ENCODE assay signal across 1 cellular context in genomic region chr5:149452007-149452664, GRCh38.
A peak's percentile ranks its signal among the peaks of the same experiment; 100 is the strongest.
TF ChIP-seq lines count a peak whose summit lies in the region.

No MANE protein-coding gene starts in this region.

TF ChIP-seq in K562, 482 proteins besides CTCF, POLR2A, EP300 and RAD21 (continued from another document and continues in another):
- TF ChIP-seq RFX1 (IDR thresholded peaks at IDR 0.05) (no peak), EZH2 (IDR thresholded peaks at IDR 0.05; ENCODE audit: borderline replicate concordance, low read depth, low read length) (no peak), ETV5 (CRISPR knock-in tag; IDR thresholded peaks at IDR 0.05; ENCODE audit: low read depth) (peak; percentile 93), ZNF124 (CRISPR knock-in tag; IDR thresholded peaks at IDR 0.05) (no peak), ESRRA (IDR thresholded peaks at IDR 0.05; ENCODE audit: borderline replicate concordance, low read depth) (peak; percentile 88), NCOA1 (IDR thresholded peaks at IDR 0.05; ENCODE audit: low read depth) (peak; percentile 76), ZNF143 (CRISPR knock-in tag; IDR thresholded peaks at IDR 0.05) (no peak), ZFP1 (CRISPR knock-in tag; IDR thresholded peaks at IDR 0.05) (no peak), LCOR (CRISPR knock-in tag; IDR thresholded peaks at IDR 0.05) (peak; percentile 61), ZFX (CRISPR knock-in tag; IDR thresholded peaks at IDR 0.05) (peak; percentile 77), ZNF644 (tag; IDR thresholded peaks at IDR 0.05; ENCODE audit: low read depth) (0 out of 2 replicates have a peak, but pooled peaks have one; percentile 17), SMARCA5 (IDR thresholded peaks at IDR 0.05) (peak; percentile 99), SPI1 (IDR thresholded peaks at IDR 0.05; ENCODE audit: borderline replicate concordance, low read depth, low read length) (peak; percentile 73; the same call in 1 of the 2 replicates), ARHGAP35 (IDR thresholded peaks at IDR 0.05; ENCODE audit: partially characterized antibody) (no peak), PHB2 (IDR thresholded peaks at IDR 0.05; ENCODE audit: low read depth) (no peak), TCF7L2 (IDR thresholded peaks at IDR 0.05; ENCODE audit: low read depth, low read length) (no peak), MYNN (IDR thresholded peaks at IDR 0.05) (no peak), MYNN (CRISPR knock-in tag; IDR thresholded peaks at IDR 0.05) (no peak), ZC3H8 (IDR thresholded peaks at IDR 0.05) (no peak), ZNF431 (CRISPR knock-in tag; IDR thresholded peaks at IDR 0.05) (no peak), PCBP1 (IDR thresholded peaks at IDR 0.05; ENCODE audit: low read depth, low read length, poor library complexity, severe bottlenecking) (no peak), KAT7 (CRISPR knock-in tag; IDR thresholded peaks at IDR 0.05; ENCODE audit: borderline replicate concordance) (no peak), CREB5 (CRISPR knock-in tag; IDR thresholded peaks at IDR 0.05) (no peak), ZNF589 (CRISPR knock-in tag; IDR thresholded peaks at IDR 0.05; ENCODE audit: low read depth) (no peak), MAX (CRISPR knock-in tag; IDR thresholded peaks at IDR 0.05) (peak; percentile 59), POLR2G (IDR thresholded peaks at IDR 0.05; ENCODE audit: low read depth, low read length) (peak; percentile 30; the same call in 1 of the 2 replicates), ATF7 (IDR thresholded peaks at IDR 0.05) (peak; percentile 72), NCOA6 (IDR thresholded peaks at IDR 0.05) (no peak), ZNF445 (CRISPR knock-in tag; IDR thresholded peaks at IDR 0.05; ENCODE audit: low read depth) (no peak), ATF3 (IDR thresholded peaks at IDR 0.05) (peak; percentile 80), ATF3 (CRISPR knock-in tag; conservative IDR thresholded peaks at IDR 0.05) (peak; percentile 51; the same call in 1 of the 2 replicates), ASH1L (IDR thresholded peaks at IDR 0.05; ENCODE audit: borderline replicate concordance, low read depth, partially characterized antibody) (no peak), FOXP1 (CRISPR knock-in tag; IDR thresholded peaks at IDR 0.05) (no peak), PATZ1 (CRISPR knock-in tag; IDR thresholded peaks at IDR 0.05; ENCODE audit: borderline replicate concordance) (no peak), THAP7 (CRISPR knock-in tag; IDR thresholded peaks at IDR 0.05) (no peak), POLR2AphosphoS5 (IDR thresholded peaks at IDR 0.05; ENCODE audit: control insufficient read depth, insufficient read depth, low read depth, low read length) (peak; percentile 53; the same call in 1 of the 2 replicates), U2AF1 (optimal IDR thresholded peaks at IDR 0.05; ENCODE audit: low read depth, low read length) (no peak), SFPQ (IDR thresholded peaks at IDR 0.05; ENCODE audit: low read depth, low read length) (no peak), UBTF (IDR thresholded peaks at IDR 0.05; ENCODE audit: borderline replicate concordance in 1 of 2, low read depth in 2 of 2, low read length in 2 of 2) (peak in 1 of 2 experiments; percentile 56; a peak in 1 of 4 replicates), MBD2 (IDR thresholded peaks at IDR 0.05; ENCODE audit: borderline replicate concordance, low read depth) (no peak), VEZF1 (CRISPR knock-in tag; IDR thresholded peaks at IDR 0.05) (no peak)
- TF ChIP-seq, protein P1, sequence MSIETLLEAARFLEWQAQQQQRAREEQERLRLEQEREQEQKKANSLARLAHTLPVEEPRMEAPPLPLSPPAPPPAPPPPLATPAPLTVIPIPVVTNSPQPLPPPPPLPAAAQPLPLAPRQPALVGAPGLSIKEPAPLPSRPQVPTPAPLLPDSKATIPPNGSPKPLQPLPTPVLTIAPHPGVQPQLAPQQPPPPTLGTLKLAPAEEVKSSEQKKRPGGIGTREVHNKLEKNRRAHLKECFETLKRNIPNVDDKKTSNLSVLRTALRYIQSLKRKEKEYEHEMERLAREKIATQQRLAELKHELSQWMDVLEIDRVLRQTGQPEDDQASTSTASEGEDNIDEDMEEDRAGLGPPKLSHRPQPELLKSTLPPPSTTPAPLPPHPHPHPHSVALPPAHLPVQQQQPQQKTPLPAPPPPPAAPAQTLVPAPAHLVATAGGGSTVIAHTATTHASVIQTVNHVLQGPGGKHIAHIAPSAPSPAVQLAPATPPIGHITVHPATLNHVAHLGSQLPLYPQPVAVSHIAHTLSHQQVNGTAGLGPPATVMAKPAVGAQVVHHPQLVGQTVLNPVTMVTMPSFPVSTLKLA (conservative IDR thresholded peaks at IDR 0.05): no peak; a peak in 1 of 4 replicates
- TF ChIP-seq, protein P2, sequence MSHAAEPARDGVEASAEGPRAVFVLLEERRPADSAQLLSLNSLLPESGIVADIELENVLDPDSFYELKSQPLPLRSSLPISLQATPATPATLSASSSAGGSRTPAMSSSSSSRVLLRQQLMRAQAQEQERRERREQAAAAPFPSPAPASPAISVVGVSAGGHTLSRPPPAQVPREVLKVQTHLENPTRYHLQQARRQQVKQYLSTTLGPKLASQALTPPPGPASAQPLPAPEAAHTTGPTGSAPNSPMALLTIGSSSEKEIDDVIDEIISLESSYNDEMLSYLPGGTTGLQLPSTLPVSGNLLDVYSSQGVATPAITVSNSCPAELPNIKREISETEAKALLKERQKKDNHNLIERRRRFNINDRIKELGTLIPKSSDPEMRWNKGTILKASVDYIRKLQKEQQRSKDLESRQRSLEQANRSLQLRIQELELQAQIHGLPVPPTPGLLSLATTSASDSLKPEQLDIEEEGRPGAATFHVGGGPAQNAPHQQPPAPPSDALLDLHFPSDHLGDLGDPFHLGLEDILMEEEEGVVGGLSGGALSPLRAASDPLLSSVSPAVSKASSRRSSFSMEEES (CRISPR knock-in tag; IDR thresholded peaks at IDR 0.05): no peak
- TF ChIP-seq, protein P3, sequence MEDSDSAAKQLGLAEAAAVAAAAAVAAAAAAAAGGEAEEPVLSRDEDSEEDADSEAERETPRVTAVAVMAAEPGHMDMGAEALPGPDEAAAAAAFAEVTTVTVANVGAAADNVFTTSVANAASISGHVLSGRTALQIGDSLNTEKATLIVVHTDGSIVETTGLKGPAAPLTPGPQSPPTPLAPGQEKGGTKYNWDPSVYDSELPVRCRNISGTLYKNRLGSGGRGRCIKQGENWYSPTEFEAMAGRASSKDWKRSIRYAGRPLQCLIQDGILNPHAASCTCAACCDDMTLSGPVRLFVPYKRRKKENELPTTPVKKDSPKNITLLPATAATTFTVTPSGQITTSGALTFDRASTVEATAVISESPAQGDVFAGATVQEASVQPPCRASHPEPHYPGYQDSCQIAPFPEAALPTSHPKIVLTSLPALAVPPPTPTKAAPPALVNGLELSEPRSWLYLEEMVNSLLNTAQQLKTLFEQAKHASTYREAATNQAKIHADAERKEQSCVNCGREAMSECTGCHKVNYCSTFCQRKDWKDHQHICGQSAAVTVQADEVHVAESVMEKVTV (CRISPR knock-in tag; IDR thresholded peaks at IDR 0.05): no peak
